In genomic region chr1:15328785-15329480, GRCh38 we compare ENCODE assay signal across 10 cellular contexts.
A peak's percentile ranks its signal among the peaks of the same experiment; 100 is the strongest.
DNase-seq lines count a peak whose midpoint lies in the region; ATAC-seq and TF ChIP-seq lines count a peak whose summit lies in the region.
"Had no signal": no experiment of that assay in that cellular context is flagged by ENCODE, and none has a peak within 500 bp of the region (broad histone marks: within the 10 kb centered on the region; RNA-seq: fewer than 3 reads in every experiment).

No MANE protein-coding gene starts in this region.

- no peak overlapping the region for H3K4me2 ChIP-seq in H9 (ENCODE audit: insufficient read depth, insufficient read length, low read length)

- H3K23ac ChIP-seq in H9 (ENCODE audit: insufficient read length, low read depth, low read length): no peak overlapping the region

- no peak overlapping the region for H3T11ph ChIP-seq in H9 (ENCODE audit: low read length)

- H2BK15ac ChIP-seq in H9 (ENCODE audit: low read depth, low read length): no peak overlapping the region

- H3K14ac ChIP-seq in H9 (ENCODE audit: insufficient read depth, low read length): no peak overlapping the region

- H4K91ac ChIP-seq in H9 (ENCODE audit: insufficient read length, low read depth, low read length): no peak overlapping the region

- no peak overlapping the region for H3K4ac ChIP-seq in H9 (ENCODE audit: low read depth, low read length)

- TF ChIP-seq CTCF in AG10803 (conservative IDR thresholded peaks at IDR 0.05; ENCODE audit: low read length) (peak; percentile 57), coronary artery (IDR thresholded peaks at IDR 0.05) (no peak), H9 (conservative IDR thresholded peaks at IDR 0.05) (no peak)

- no peak overlapping the region for H2BK120ac ChIP-seq in H9 (ENCODE audit: low read depth, low read length, poor library complexity, severe bottlenecking)

- no peak overlapping the region for H3K4me3 Mint-ChIP-seq in H9
- H3K4me3 Mint-ChIP-seq: mesothelial cell of epicardium had no signal

- no peak overlapping the region for H2AFZ ChIP-seq in H9 (ENCODE audit: low read length)

- H4K5ac ChIP-seq in H9 (ENCODE audit: insufficient read length, low read depth, low read length): no peak overlapping the region

- H3K23me2 ChIP-seq in H9 (ENCODE audit: insufficient read length, low read depth, low read length, poor library complexity, severe bottlenecking): no peaks in the 10 kb centered on the region

- no peaks in the 10 kb centered on the region for H3K9me3 Mint-ChIP-seq in H9
- H3K9me3 Mint-ChIP-seq: mesothelial cell of epicardium had no signal

- no peak overlapping the region for H3K4me3 ChIP-seq in AG10803 (ENCODE audit: low read length)
- H3K4me3 ChIP-seq in coronary artery: peak overlapping the region; percentile 10
- H3K4me3 ChIP-seq: upper lobe of left lung had no signal

- no peak overlapping the region for H2BK20ac ChIP-seq in H9 (ENCODE audit: low read depth, low read length, poor library complexity, severe bottlenecking)

- H2BK12ac ChIP-seq in H9 (ENCODE audit: insufficient read length, low read depth, low read length): no peak overlapping the region

- peaks cover 9 to 14% of the 10 kb centered on the region in 2 experiments for H3K4me1 Mint-ChIP-seq in H9

- H3K4me1 ChIP-seq in H9 (ENCODE audit: insufficient read depth, low read length): peaks cover 7% of the 10 kb centered on the region; the same call in 1 of the 2 replicates

- H3K18ac ChIP-seq in H9 (ENCODE audit: insufficient read length, low read depth, low read length): no peak overlapping the region

- peaks cover 16% of the 10 kb centered on the region for H3K27me3 Mint-ChIP-seq in H9 (ENCODE audit: low read depth)

- no peak overlapping the region for H4K8ac ChIP-seq in H9 (replicated peaks; ENCODE audit: insufficient read length, low read depth, low read length)

- H3K79me1 ChIP-seq in H9 (ENCODE audit: insufficient read depth, low read depth, low read length, poor library complexity, severe bottlenecking): no peaks in the 10 kb centered on the region

- WGBS in H9 (ENCODE audit: extremely low coverage, insufficient read length, low lambda C conversion rate): no CpG with 5 or more reads among the region's 21 CpGs

- no peaks in the 10 kb centered on the region; the same call in 1 of the 2 replicates for H3K27me3 ChIP-seq in H9 (ENCODE audit: insufficient read depth, low read length)
- H3K27me3 ChIP-seq: upper lobe of left lung had no signal

- H3K56ac ChIP-seq in H9 (ENCODE audit: insufficient read length, low read depth, low read length): no peak overlapping the region

- DNase-seq in AG10803 (ENCODE audit: low read depth): peak; percentile 66
- DNase-seq in Kasumi-1 (lab: John Stamatoyannopoulos, UW): peak; percentile 76 to 85
- no peak for DNase-seq in coronary artery (ENCODE audit: low spot score)
- DNase-seq in midbrain (lab: John Stamatoyannopoulos, UW): peak; percentile 57
- no peak for DNase-seq in DMS114 treated with DMSO at 0.1 percent for 48 hours (lab: John Stamatoyannopoulos, UW; ENCODE audit: unreplicated experiment)
- DNase-seq in H9: no peak

- no peaks in the 10 kb centered on the region for H4K20me1 ChIP-seq in H9 (ENCODE audit: control insufficient read depth, insufficient read depth, insufficient read length)

- no peak overlapping the region for H3K27ac Mint-ChIP-seq in H9
- H3K27ac Mint-ChIP-seq: mesothelial cell of epicardium had no signal

- H2AK5ac ChIP-seq in H9 (ENCODE audit: insufficient read length, low read length): no peak overlapping the region

- no peak overlapping the region for H3K9ac ChIP-seq in H9 (ENCODE audit: extremely low read depth, insufficient read length, low read length)

- no peak overlapping the region for H3K27ac ChIP-seq in coronary artery
- no peak overlapping the region for H3K27ac ChIP-seq in H9 (ENCODE audit: insufficient read length, low read depth, low read length)
- H3K27ac ChIP-seq: upper lobe of left lung had no signal

- H3K79me2 ChIP-seq in H9 (ENCODE audit: insufficient read depth, low read length): no peaks in the 10 kb centered on the region

- H3K9me3 ChIP-seq in H9 (ENCODE audit: control insufficient read depth, low read depth, low read length): no peaks in the 10 kb centered on the region
- H3K9me3 ChIP-seq: upper lobe of left lung had no signal

- ATAC-seq in HG03280 (IDR thresholded peaks at IDR 0.05; ENCODE audit: unreplicated experiment) (no peak), HG03439 (IDR thresholded peaks at IDR 0.05; ENCODE audit: unreplicated experiment) (no peak)

- no peaks in the 10 kb centered on the region for H3K36me3 Mint-ChIP-seq in H9 (ENCODE audit: insufficient read depth in 1 of 3, low read depth in 3 of 3)
- H3K36me3 Mint-ChIP-seq: mesothelial cell of epicardium had no signal

- no peak overlapping the region for H2BK5ac ChIP-seq in H9 (ENCODE audit: insufficient read length, low read length)

Comparison
In these comparisons a context has a peak if more than half of its experiments do, and no peak if none do; other contexts are left out.
1. DNase-seq: peak in AG10803 (single experiment), Kasumi-1 (2 of 2) and midbrain (single experiment); none in coronary artery (single experiment), DMS114 treated with DMSO at 0.1 percent for 48 hours (single experiment) and H9 (single experiment).